8 cellular contexts compared by ENCODE assay signal in genomic region chr2:238427435-238428162, GRCh38. TPM values are rescaled to one million over a fixed set of nuclear protein-coding genes. Genes with fewer than 3 reads are reported as not detected.
DNase-seq lines count a peak whose midpoint lies in the region; ATAC-seq, FAIRE-seq and TF ChIP-seq lines count a peak whose summit lies in the region.

No MANE protein-coding gene starts in this region.

- peaks cover 0 to 15% (median 0%) of the 10 kb centered on the region in 4 donors for H3K9me3 ChIP-seq in tibial nerve

- TF ChIP-seq POLR2A in tibial nerve (IDR thresholded peaks at IDR 0.05) = no peak

- WGBS in tibial nerve, 2 donors = 7 to 8% methylated on average over 19 to 20 of the region's 20 CpGs

- peaks cover 0 to 16% (median 0%) of the 10 kb centered on the region in 3 donors for H3K36me3 ChIP-seq in tibial nerve

- H3K4me1 ChIP-seq in tibial nerve = peaks cover 0 to 35% (median 22%) of the 10 kb centered on the region in 4 donors

- peak overlapping the region; percentile 75 to 95 (median 86) for H3K27ac ChIP-seq in tibial nerve

- DNase-seq in GM19239 (ENCODE audit: insufficient read length, low spot score) (no peak), astrocyte of the spinal cord (ENCODE audit: low read depth, low spot score) (peak; percentile 41), left kidney (ENCODE audit: low read depth, low spot score) (peak; percentile 22), tibial nerve (ENCODE audit: low spot score in 2 of 2) (no peak), SK-N-DZ (ENCODE audit: low spot score) (no peak), NCI-H1694 treated with DMSO at 0.1 percent for 48 hours (lab: John Stamatoyannopoulos, UW) (no peak)
- no peak for DNase-seq in activated CD8-positive, alpha-beta memory T cell treated with anti-CD3 and anti-CD28 coated beads for 24 hours

- TF ChIP-seq EP300 in tibial nerve (IDR thresholded peaks at IDR 0.05) = no peak

- H3K27me3 ChIP-seq in tibial nerve = no peaks in the 10 kb centered on the region

- FAIRE-seq in GM19239 (lab: Jason Lieb, UNC) = peak; percentile 77

- peak; percentile 0 for ATAC-seq in HG03521 (IDR thresholded peaks at IDR 0.05; ENCODE audit: unreplicated experiment)

- H3K4me3 ChIP-seq in astrocyte of the spinal cord (ENCODE audit: low read depth, low read length) = peak overlapping the region; percentile 87
- peak overlapping the region; percentile 49 to 93 (median 74) for H3K4me3 ChIP-seq in tibial nerve

- in situ Hi-C loops in astrocyte of the spinal cord (cut with HindIII; ENCODE audit: low sequenced_read_pairs) = no loop called here

- TF ChIP-seq CTCF in astrocyte of the spinal cord (IDR thresholded peaks at IDR 0.05; ENCODE audit: low read depth, low read length) = no peak
- no peak for TF ChIP-seq CTCF in tibial nerve (IDR thresholded peaks at IDR 0.05)

RNA-seq across cellular contexts. Expression of gene ASB1, which starts 0.9 kb away (rescaled TPM):
- total RNA-seq in tibial nerve = 10 to 100 TPM; 21.3 to 26.0 (median 24.2) TPM
- 18.3 and 18.4 TPM in 2 replicates for polyA plus RNA-seq in SK-N-DZ (2014; cell fraction: cytosol; rRNA removed)
- polyA plus RNA-seq in SK-N-DZ (2014; cell fraction: nucleus; rRNA removed) = 15.4 and 30.0 TPM in 2 replicates

Comparison
In these comparisons a context has a peak if more than half of its experiments do, and no peak if none do; other contexts are left out.
1. DNase-seq: peak in astrocyte of the spinal cord (single experiment) and left kidney (single experiment); none in GM19239 (single experiment), tibial nerve (0 of 2), SK-N-DZ (single experiment), NCI-H1694 treated with DMSO at 0.1 percent for 48 hours (single experiment) and activated CD8-positive, alpha-beta memory T cell treated with anti-CD3 and anti-CD28 coated beads for 24 hours (single experiment).